In the genomic region with DNA sequence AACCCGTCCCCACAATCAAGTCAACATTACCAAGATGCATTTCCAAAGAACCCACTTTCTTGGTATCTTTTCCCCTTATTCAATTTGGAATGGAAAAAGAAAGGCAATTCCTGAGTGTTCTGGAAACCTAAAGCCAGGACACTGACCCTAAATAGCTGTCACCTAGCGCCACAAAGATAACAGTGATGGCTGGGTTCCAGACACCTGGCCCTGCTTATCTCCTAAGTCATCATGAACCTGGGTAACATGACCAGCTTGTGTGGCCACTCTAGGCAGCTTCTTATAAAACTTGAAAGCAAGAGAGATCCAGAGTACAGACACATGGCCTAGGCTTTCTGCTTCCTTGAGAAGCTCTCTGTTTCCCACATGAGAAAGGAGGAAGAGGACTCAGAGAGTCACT, we compare ENCODE assay signal across 24 cellular contexts.
DNase-seq lines count a peak whose midpoint lies in the region; ATAC-seq, FAIRE-seq and TF ChIP-seq lines count a peak whose summit lies in the region.
"Had no signal": no experiment of that assay in that cellular context is flagged by ENCODE, and none has a peak within 500 bp of the region (broad histone marks: within the 10 kb centered on the region; RNA-seq: fewer than 3 reads in every experiment).

No MANE protein-coding gene starts in this region.

- H3K36me3 Mint-ChIP-seq in activated T-helper 1 cell treated with anti-CD3 and anti-CD28 coated beads, Interleukin-12 subunit alpha, Interleukin-12 subunit beta, Interleukin-2, Interleukin-4 antibody, amounts not matched to agents 30 ng/mL and 10 ng/mL and 1 ng/mL, durations not matched to agents 14 hours and 24 hours and 36 hours (ENCODE audit: low read depth): no peaks in the 10 kb centered on the region
- H3K36me3 Mint-ChIP-seq: IgD-negative memory B cell had no signal

- TF ChIP-seq CTCF in D721Med (IDR thresholded peaks at IDR 0.05; ENCODE audit: insufficient read depth, missing control alignments): no peak
- TF ChIP-seq CTCF in VCaP (conservative IDR thresholded peaks at IDR 0.05): no peak

- no peaks in the 10 kb centered on the region for H3K9me3 Mint-ChIP-seq in activated T-helper 1 cell treated with anti-CD3 and anti-CD28 coated beads, Interleukin-12 subunit alpha, Interleukin-12 subunit beta, Interleukin-2, Interleukin-4 antibody, amounts not matched to agents 30 ng/mL and 10 ng/mL and 1 ng/mL, durations not matched to agents 14 hours and 24 hours and 36 hours
- H3K9me3 Mint-ChIP-seq: GM23338; IgD-negative memory B cell; T-helper 1 cell treated with Interleukin-12 subunit alpha and Interleukin-12 subunit beta and Interleukin-4 antibody, amounts not matched to agents 30 μg/mL and 1 μg/mL, for 36 hours had no signal

- intact Hi-C loops in activated T-helper 1 cell treated with anti-CD3 and anti-CD28 coated beads, Interleukin-12 subunit alpha, Interleukin-12 subunit beta, Interleukin-2, Interleukin-4 antibody, amounts not matched to agents 30 ng/mL and 10 ng/mL and 1 ng/mL, durations not matched to agents 14 hours and 24 hours and 36 hours (cut with micrococcal nuclease): no loop called here

- H3K27ac Mint-ChIP-seq in activated T-helper 1 cell treated with anti-CD3 and anti-CD28 coated beads, Interleukin-12 subunit alpha, Interleukin-12 subunit beta, Interleukin-2, Interleukin-4 antibody, amounts not matched to agents 30 ng/mL and 10 ng/mL and 1 ng/mL, durations not matched to agents 14 hours and 24 hours and 36 hours: no peak overlapping the region
- H3K27ac Mint-ChIP-seq: B cell; GM23338; T-helper 1 cell treated with Interleukin-12 subunit alpha and Interleukin-12 subunit beta and Interleukin-4 antibody, amounts not matched to agents 30 μg/mL and 1 μg/mL, for 36 hours had no signal

- no peaks in the 10 kb centered on the region for H3K27me3 Mint-ChIP-seq in activated T-helper 1 cell treated with anti-CD3 and anti-CD28 coated beads, Interleukin-12 subunit alpha, Interleukin-12 subunit beta, Interleukin-2, Interleukin-4 antibody, amounts not matched to agents 30 ng/mL and 10 ng/mL and 1 ng/mL, durations not matched to agents 14 hours and 24 hours and 36 hours (ENCODE audit: insufficient read depth)

- DNase-seq in D721Med (ENCODE audit: insufficient read length, low spot score): no peak
- DNase-seq in NCI-H146 (lab: John Stamatoyannopoulos, UW): peak; percentile 72
- DNase-seq in myocyte (ENCODE audit: low read depth): peak; percentile 3
- DNase-seq in activated T-helper 1 cell treated with anti-CD3 and anti-CD28 coated beads, Interleukin-12 subunit alpha, Interleukin-12 subunit beta, Interleukin-2, Interleukin-4 antibody, amounts not matched to agents 30 ng/mL and 10 ng/mL and 1 ng/mL, durations not matched to agents 14 hours and 24 hours and 36 hours (ENCODE audit: low spot score): no peak
- DNase-seq: DMS 273 treated with DMSO at 0.1 percent for 48 hours, DND-41, Kasumi-1, MG63, NCI-H1417, NCI-H187 treated with DMSO at 0.1 percent for 48 hours, NCI-H226, NCI-H510A treated with DMSO at 0.1 percent for 48 hours, NCI-H748 treated with DMSO at 0.1 percent for 48 hours, SIG-M5 had no signal

- H3K4me1 Mint-ChIP-seq in activated T-helper 1 cell treated with anti-CD3 and anti-CD28 coated beads, Interleukin-12 subunit alpha, Interleukin-12 subunit beta, Interleukin-2, Interleukin-4 antibody, amounts not matched to agents 30 ng/mL and 10 ng/mL and 1 ng/mL, durations not matched to agents 14 hours and 24 hours and 36 hours (ENCODE audit: low read depth): no peaks in the 10 kb centered on the region
- H3K4me1 Mint-ChIP-seq: B cell, GM23338 had no signal

- H3K4me3 Mint-ChIP-seq in activated T-helper 1 cell treated with anti-CD3 and anti-CD28 coated beads, Interleukin-12 subunit alpha, Interleukin-12 subunit beta, Interleukin-2, Interleukin-4 antibody, amounts not matched to agents 30 ng/mL and 10 ng/mL and 1 ng/mL, durations not matched to agents 14 hours and 24 hours and 36 hours: no peak overlapping the region
- H3K4me3 Mint-ChIP-seq: B cell; GM23338; IgD-negative memory B cell; T-helper 1 cell treated with Interleukin-12 subunit alpha and Interleukin-12 subunit beta and Interleukin-4 antibody, amounts not matched to agents 30 μg/mL and 1 μg/mL, for 36 hours had no signal

- H3K27ac ChIP-seq in VCaP: peak overlapping the region; percentile 78
- H3K27ac ChIP-seq: A549 had no signal

- ATAC-seq in GM19455 (IDR thresholded peaks at IDR 0.05; ENCODE audit: unreplicated experiment): no peak
- no peak for ATAC-seq in GM21447 (IDR thresholded peaks at IDR 0.05; ENCODE audit: unreplicated experiment)
- ATAC-seq: A549, GM23338, Panc1 had no signal

- FAIRE-seq in D721Med (lab: Jason Lieb, UNC): peak; percentile 73
- FAIRE-seq: A549, GM12891 had no signal

Comparison
In these comparisons a context has a peak if more than half of its experiments do, and no peak if none do; other contexts are left out.
1. DNase-seq: peak in NCI-H146 (single experiment) and myocyte (single experiment); none in D721Med (single experiment) and activated T-helper 1 cell treated with anti-CD3 and anti-CD28 coated beads, Interleukin-12 subunit alpha, Interleukin-12 subunit beta, Interleukin-2, Interleukin-4 antibody, amounts not matched to agents 30 ng/mL and 10 ng/mL and 1 ng/mL, durations not matched to agents 14 hours and 24 hours and 36 hours (single experiment).